9 cellular contexts compared by ENCODE assay signal in the genomic region with DNA sequence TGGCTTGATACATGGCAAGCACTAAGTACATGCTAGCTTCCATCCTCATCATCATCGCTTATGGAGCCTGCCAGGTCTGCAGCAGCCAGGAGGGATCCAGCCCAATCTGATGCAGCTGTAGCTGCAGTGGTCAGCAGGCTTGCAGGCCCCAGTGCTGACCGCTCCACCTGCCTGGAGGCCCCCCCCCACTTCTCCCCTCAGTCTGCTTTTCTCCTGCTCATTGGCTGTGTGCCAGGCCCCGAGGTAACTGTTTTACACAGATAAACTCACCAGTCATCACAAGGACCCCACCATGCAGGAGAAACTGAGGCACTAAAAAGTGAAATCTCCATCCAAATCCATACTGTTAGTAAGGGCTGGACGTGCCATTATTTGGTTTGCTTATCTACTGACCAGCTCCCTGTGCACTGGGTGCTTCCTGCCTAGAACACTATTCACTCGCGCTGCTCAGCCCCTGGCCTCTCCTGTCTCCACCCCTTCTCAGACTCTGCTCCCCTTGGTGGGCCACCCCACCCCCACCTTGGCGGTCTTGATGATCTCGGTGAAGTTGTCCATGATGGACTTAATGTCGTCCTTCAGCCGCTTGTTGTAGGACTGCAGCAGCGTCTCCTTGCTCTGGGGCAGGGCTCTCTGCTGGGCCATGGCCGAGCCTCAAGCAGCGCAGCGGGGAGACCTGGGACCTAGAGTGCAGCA. TPM values are rescaled to one million over a fixed set of nuclear protein-coding genes. Genes with fewer than 3 reads are reported as not detected.
DNase-seq lines count a peak whose midpoint lies in the region; ATAC-seq and TF ChIP-seq lines count a peak whose summit lies in the region.
"Had no signal": no experiment of that assay in that cellular context is flagged by ENCODE, and none has a peak within 500 bp of the region (broad histone marks: within the 10 kb centered on the region; RNA-seq: fewer than 3 reads in every experiment).

No MANE protein-coding gene starts in this region.

- H3K9me3 ChIP-seq in DND-41 (ENCODE audit: insufficient read depth, low read length, severe bottlenecking) (no peaks in the 10 kb centered on the region), OCI-LY3 (ENCODE audit: insufficient read depth, low read length) (no peaks in the 10 kb centered on the region), endodermal cell (ENCODE audit: control insufficient read depth, low read length) (no peaks in the 10 kb centered on the region), ovary (no peaks in the 10 kb centered on the region)

- TF ChIP-seq CTCF in DND-41 (IDR thresholded peaks at IDR 0.05; ENCODE audit: borderline replicate concordance, extremely low read depth, low read length, poor library complexity, severe bottlenecking): no peak
- TF ChIP-seq CTCF in OCI-LY3 (IDR thresholded peaks at IDR 0.05; ENCODE audit: low read depth, low read length): no peak
- no peak for TF ChIP-seq CTCF in endodermal cell (conservative IDR thresholded peaks at IDR 0.05)
- TF ChIP-seq CTCF in ovary (IDR thresholded peaks at IDR 0.05): no peak

- H3K27me3 Mint-ChIP-seq in endodermal cell (ENCODE audit: insufficient read depth): no peaks in the 10 kb centered on the region

- no peaks in the 10 kb centered on the region for H3K9me3 Mint-ChIP-seq in endodermal cell

- H3K36me3 ChIP-seq in DND-41 (ENCODE audit: insufficient read depth, low read length): peaks cover 81% of the 10 kb centered on the region
- peaks cover 76% of the 10 kb centered on the region for H3K36me3 ChIP-seq in OCI-LY3 (replicated peaks; ENCODE audit: low read depth, low read length)
- H3K36me3 ChIP-seq in endodermal cell (ENCODE audit: control insufficient read depth, insufficient read depth, low read length): peaks cover 68% of the 10 kb centered on the region
- H3K36me3 ChIP-seq in ovary: no peaks in the 10 kb centered on the region

- H2AFZ ChIP-seq in DND-41 (ENCODE audit: low read depth, low read length): no peak overlapping the region
- H2AFZ ChIP-seq in OCI-LY3 (ENCODE audit: low read depth, low read length): no peak overlapping the region

- peaks cover 34% of the 10 kb centered on the region for H3K4me1 ChIP-seq in DND-41 (ENCODE audit: insufficient read depth, low read length)
- H3K4me1 ChIP-seq in OCI-LY3 (ENCODE audit: low read length): peaks cover 20% of the 10 kb centered on the region
- H3K4me1 ChIP-seq in endodermal cell (ENCODE audit: control insufficient read depth, insufficient read depth, low read length): no peaks in the 10 kb centered on the region
- H3K4me1 ChIP-seq in ovary (ENCODE audit: insufficient read depth): peaks cover 5% of the 10 kb centered on the region

- intact Hi-C loops in ovary (cut with DNase I): no loop called here

- H3K27ac ChIP-seq in DND-41 (ENCODE audit: low read length): 0 out of 2 replicates have a peak overlapping the region, but pooled peaks have one; percentile 7
- H3K27ac ChIP-seq in OCI-LY3 (ENCODE audit: low read length): no peak overlapping the region
- H3K27ac ChIP-seq in endodermal cell (ENCODE audit: low read depth, low read length): no peak overlapping the region
- peak overlapping the region in 1 of 2 donors; percentile 77 for H3K27ac ChIP-seq in ovary

- 89 to 91% methylated on average over 7 to 14 of the region's 14 CpGs for WGBS in endodermal cell (ENCODE audit: insufficient coverage in 1 of 2, insufficient read length in 1 of 2), 2 experiments
- WGBS in ovary, 3 donors: 63 to 66% (median 64%) methylated on average over 14 of the region's 14 CpGs

- H3K4me2 ChIP-seq in DND-41 (ENCODE audit: insufficient read depth, low read length) (peak overlapping the region; percentile 78), OCI-LY3 (ENCODE audit: low read length) (peak overlapping the region; percentile 96)

- TF ChIP-seq EP300 in ovary (IDR thresholded peaks at IDR 0.05): no peak

- H3K27me3 ChIP-seq in DND-41 (ENCODE audit: insufficient read depth, low read length, poor library complexity) (no peaks in the 10 kb centered on the region), OCI-LY3 (ENCODE audit: low read depth, low read length) (no peaks in the 10 kb centered on the region), endodermal cell (ENCODE audit: control insufficient read depth, insufficient read depth, low read length, poor library complexity, severe bottlenecking) (no peaks in the 10 kb centered on the region), ovary (no peaks in the 10 kb centered on the region)

- H4K20me1 ChIP-seq in DND-41 (ENCODE audit: insufficient read depth, low read length) (peaks cover 39% of the 10 kb centered on the region), OCI-LY3 (ENCODE audit: insufficient read depth, low read length) (peaks cover 29% of the 10 kb centered on the region)

- peaks cover 24% of the 10 kb centered on the region for H3K4me1 Mint-ChIP-seq in endodermal cell

- H3K9ac ChIP-seq in DND-41 (ENCODE audit: low read depth, low read length) (peak overlapping the region; percentile 91), OCI-LY3 (ENCODE audit: low read length) (peak overlapping the region; percentile 100), endodermal cell (ENCODE audit: extremely low read depth, low read length, poor library complexity, severe bottlenecking) (peak overlapping the region; percentile 83)

- peak overlapping the region; percentile 98 for H3K4me3 Mint-ChIP-seq in endodermal cell

- H3K4me3 ChIP-seq in DND-41 (ENCODE audit: low read depth in 1 of 2, low read length in 2 of 2): peak overlapping the region in 1 of 2 experiments; percentile 90; a peak in 3 of 4 replicates
- peak overlapping the region; percentile 89 for H3K4me3 ChIP-seq in OCI-LY3 (ENCODE audit: low read length)
- peak overlapping the region; percentile 86 for H3K4me3 ChIP-seq in endodermal cell (ENCODE audit: low read length)
- peak overlapping the region; percentile 90 for H3K4me3 ChIP-seq in ovary

- ATAC-seq in DND-41 (ENCODE audit: insufficient read depth, low read depth) (no peak), GM21619 (IDR thresholded peaks at IDR 0.05; ENCODE audit: unreplicated experiment) (no peak)

- peak overlapping the region; percentile 90 for H3K27ac Mint-ChIP-seq in endodermal cell

- TF ChIP-seq POLR2A in ovary (IDR thresholded peaks at IDR 0.05): no peak

- H3K36me3 Mint-ChIP-seq in endodermal cell (ENCODE audit: low read depth): peaks cover 76% of the 10 kb centered on the region

- DNase-seq in DND-41 (no peak), endodermal cell (no peak), ovary (peak in 2 of 5 donors; percentile 40 to 63), epidermal melanocyte (ENCODE audit: insufficient read length, low spot score) (no peak), HCEC 1CT (no peak), NCI-H1694 (lab: John Stamatoyannopoulos, UW) (no peak)
- DNase-seq: NCI-H1092 treated with DMSO at 0.1 percent for 48 hours had no signal

- H3K79me2 ChIP-seq in DND-41 (ENCODE audit: insufficient read depth, low read length) (peaks cover 56% of the 10 kb centered on the region), OCI-LY3 (ENCODE audit: low read length) (peaks cover 51% of the 10 kb centered on the region)

RNA-seq across cellular contexts. Expression of a gene that starts 1.8 kb away (rescaled TPM):
- total RNA-seq in endodermal cell (10 to 100 TPM; 54.6 to 57.3 TPM), ovary (10 to 100 TPM; 20.6 to 43.8 (median 38.7) TPM)
- 38.4 TPM for polyA plus RNA-seq in endodermal cell (2013, experiment 1 of 2)
- 36.6 TPM for polyA plus RNA-seq in endodermal cell (2013, experiment 2 of 2)
- 10 to 100 TPM in 1 of 2 donors, 1 to 10 TPM in 1; 8.3 to 24.5 TPM for polyA plus RNA-seq in ovary

RNA-seq across cellular contexts. Expression of a gene that starts 1.9 kb away (rescaled TPM):
- total RNA-seq in endodermal cell (1,000 to 10,000 TPM; 2,418 to 2,634 TPM), ovary (1,000 to 10,000 TPM; 3,805 to 5,253 (median 4,187) TPM)
- 2,489 TPM for polyA plus RNA-seq in endodermal cell (2013, experiment 1 of 2)
- polyA plus RNA-seq in endodermal cell (2013, experiment 2 of 2): 2,405 TPM
- polyA plus RNA-seq in ovary: 1,000 to 10,000 TPM; 5,821 to 6,397 TPM

RNA-seq across cellular contexts. Expression of a gene that starts 10.1 kb away (rescaled TPM):
- total RNA-seq in endodermal cell (10 to 100 TPM; 45.1 to 54.4 TPM), ovary (10 to 100 TPM; 23.5 to 44.7 (median 33.8) TPM)
- polyA plus RNA-seq in endodermal cell (2013, experiment 1 of 2): 40.7 TPM
- polyA plus RNA-seq in endodermal cell (2013, experiment 2 of 2): 33.0 TPM
- polyA plus RNA-seq in ovary: 10 to 100 TPM; 36.8 to 51.3 TPM

RNA-seq across cellular contexts. Expression of a gene that starts 10.2 kb away (rescaled TPM):
- total RNA-seq in endodermal cell (10 to 100 TPM; 22.9 to 27.5 TPM), ovary (10 to 100 TPM; 13.6 to 24.9 (median 21.0) TPM)
- 18.8 TPM for polyA plus RNA-seq in endodermal cell (2013, experiment 1 of 2)
- polyA plus RNA-seq in endodermal cell (2013, experiment 2 of 2): 16.6 TPM
- 10 to 100 TPM; 12.7 to 24.0 TPM for polyA plus RNA-seq in ovary

RNA-seq across cellular contexts. Expression of a gene that starts 10.2 kb away (rescaled TPM):
- total RNA-seq in endodermal cell (10 to 100 TPM; 18.0 to 25.9 TPM), ovary (10 to 100 TPM; 13.7 to 30.4 (median 15.8) TPM)
- 25.5 TPM for polyA plus RNA-seq in endodermal cell (2013, experiment 1 of 2)
- 25.3 TPM for polyA plus RNA-seq in endodermal cell (2013, experiment 2 of 2)
- polyA plus RNA-seq in ovary: 10 to 100 TPM in 1 of 2 donors, 1 to 10 TPM in 1; 8.6 to 21.4 TPM
